Comparison of ENCODE assay signal across 1 cellular context in genomic region chr17:36512641-36513040, GRCh38.
TF ChIP-seq lines count a peak whose summit lies in the region.

No MANE protein-coding gene starts in this region.

TF ChIP-seq in HCT116, 20 proteins besides CTCF, POLR2A, EP300 and RAD21 (continued from another document):
- TF ChIP-seq ATF3 (IDR thresholded peaks at IDR 0.05) (no peak), EGR1 (IDR thresholded peaks at IDR 0.05; ENCODE audit: low read depth) (no peak), CBX3 (IDR thresholded peaks at IDR 0.05; ENCODE audit: low read depth) (no peak)
